In genomic region chr20:37387519-37388269, GRCh38 we compare ENCODE assay signal across 1 cellular context.
TF ChIP-seq lines count a peak whose summit lies in the region.

No MANE protein-coding gene starts in this region.

TF ChIP-seq in A549, 52 proteins besides CTCF, POLR2A, EP300 and RAD21 (continued from another document):
- TF ChIP-seq HEYL (CRISPR knock-in tag; IDR thresholded peaks at IDR 0.05) (no peak), JUN (IDR thresholded peaks at IDR 0.05) (no peak; a peak in 1 of 5 replicates), CEBPB (IDR thresholded peaks at IDR 0.05) (no peak), SMC3 (IDR thresholded peaks at IDR 0.05) (no peak), RFX5 (IDR thresholded peaks at IDR 0.05) (no peak), NPAS2 (CRISPR knock-in tag; IDR thresholded peaks at IDR 0.05; ENCODE audit: borderline replicate concordance) (no peak), TFCP2L1 (CRISPR knock-in tag; IDR thresholded peaks at IDR 0.05) (no peak), ELK1 (IDR thresholded peaks at IDR 0.05; ENCODE audit: low read depth, low read length) (no peak)
